Comparison of ENCODE assay signal across 1 cellular context in the genomic region with DNA sequence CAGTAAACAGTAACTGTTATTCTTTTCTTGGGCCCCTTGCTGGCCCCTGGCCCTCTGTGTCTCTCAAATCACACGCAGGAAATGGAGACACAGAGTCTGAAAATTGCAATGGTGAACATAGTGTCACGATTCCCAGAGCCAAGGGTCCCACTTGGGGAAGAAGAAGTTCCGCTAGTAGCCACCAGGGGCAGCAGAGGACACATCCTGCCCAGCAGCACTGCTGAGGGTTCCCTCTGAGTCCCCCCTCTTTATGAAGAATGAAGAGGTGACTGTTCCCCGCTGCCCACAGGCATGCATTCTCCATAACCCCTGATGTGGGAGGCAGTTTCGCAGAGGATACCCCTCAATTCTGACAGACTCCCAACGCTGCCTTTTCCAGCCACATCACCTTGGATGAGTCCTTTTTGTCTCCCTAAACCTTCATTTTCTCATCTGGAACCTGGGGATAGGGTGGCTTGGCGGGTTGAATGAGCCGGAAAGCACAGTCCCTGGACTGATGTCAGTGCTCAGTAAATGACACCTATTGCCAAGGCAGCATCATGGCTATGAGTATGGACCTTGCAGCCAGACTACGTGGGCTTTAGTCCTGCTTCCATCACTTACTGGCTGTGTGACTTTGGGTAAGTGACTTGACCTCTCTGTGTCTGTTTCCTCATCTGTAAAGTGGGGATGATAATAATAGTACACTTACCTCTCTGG.
TF ChIP-seq lines count a peak whose summit lies in the region.

No MANE protein-coding gene starts in this region.

TF ChIP-seq in GM12878, 131 proteins besides CTCF, POLR2A, EP300 and RAD21 (continued from another document):
- TF ChIP-seq, protein P1, sequence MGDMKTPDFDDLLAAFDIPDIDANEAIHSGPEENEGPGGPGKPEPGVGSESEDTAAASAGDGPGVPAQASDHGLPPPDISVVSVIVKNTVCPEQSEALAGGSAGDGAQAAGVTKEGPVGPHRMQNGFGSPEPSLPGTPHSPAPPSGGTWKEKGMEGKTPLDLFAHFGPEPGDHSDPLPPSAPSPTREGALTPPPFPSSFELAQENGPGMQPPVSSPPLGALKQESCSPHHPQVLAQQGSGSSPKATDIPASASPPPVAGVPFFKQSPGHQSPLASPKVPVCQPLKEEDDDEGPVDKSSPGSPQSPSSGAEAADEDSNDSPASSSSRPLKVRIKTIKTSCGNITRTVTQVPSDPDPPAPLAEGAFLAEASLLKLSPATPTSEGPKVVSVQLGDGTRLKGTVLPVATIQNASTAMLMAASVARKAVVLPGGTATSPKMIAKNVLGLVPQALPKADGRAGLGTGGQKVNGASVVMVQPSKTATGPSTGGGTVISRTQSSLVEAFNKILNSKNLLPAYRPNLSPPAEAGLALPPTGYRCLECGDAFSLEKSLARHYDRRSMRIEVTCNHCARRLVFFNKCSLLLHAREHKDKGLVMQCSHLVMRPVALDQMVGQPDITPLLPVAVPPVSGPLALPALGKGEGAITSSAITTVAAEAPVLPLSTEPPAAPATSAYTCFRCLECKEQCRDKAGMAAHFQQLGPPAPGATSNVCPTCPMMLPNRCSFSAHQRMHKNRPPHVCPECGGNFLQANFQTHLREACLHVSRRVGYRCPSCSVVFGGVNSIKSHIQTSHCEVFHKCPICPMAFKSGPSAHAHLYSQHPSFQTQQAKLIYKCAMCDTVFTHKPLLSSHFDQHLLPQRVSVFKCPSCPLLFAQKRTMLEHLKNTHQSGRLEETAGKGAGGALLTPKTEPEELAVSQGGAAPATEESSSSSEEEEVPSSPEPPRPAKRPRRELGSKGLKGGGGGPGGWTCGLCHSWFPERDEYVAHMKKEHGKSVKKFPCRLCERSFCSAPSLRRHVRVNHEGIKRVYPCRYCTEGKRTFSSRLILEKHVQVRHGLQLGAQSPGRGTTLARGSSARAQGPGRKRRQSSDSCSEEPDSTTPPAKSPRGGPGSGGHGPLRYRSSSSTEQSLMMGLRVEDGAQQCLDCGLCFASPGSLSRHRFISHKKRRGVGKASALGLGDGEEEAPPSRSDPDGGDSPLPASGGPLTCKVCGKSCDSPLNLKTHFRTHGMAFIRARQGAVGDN (IDR thresholded peaks at IDR 0.05), result no peak
- TF ChIP-seq HCFC1 (IDR thresholded peaks at IDR 0.05; ENCODE audit: low read length) (no peak), SMC3 (IDR thresholded peaks at IDR 0.05; ENCODE audit: borderline replicate concordance, low read length) (no peak; the same call in 1 of the 2 replicates), RFX5 (IDR thresholded peaks at IDR 0.05; ENCODE audit: low read depth, low read length) (no peak), TCF7 (IDR thresholded peaks at IDR 0.05; ENCODE audit: borderline replicate concordance) (no peak), HDGF (IDR thresholded peaks at IDR 0.05) (no peak), NFIC (IDR thresholded peaks at IDR 0.05; ENCODE audit: low read depth, low read length) (no peak), FOXK2 (IDR thresholded peaks at IDR 0.05) (no peak), SRF (IDR thresholded peaks at IDR 0.05; ENCODE audit: low read depth in 2 of 2, low read length in 2 of 2) (no peak), RAD51 (IDR thresholded peaks at IDR 0.05) (no peak), SUZ12 (IDR thresholded peaks at IDR 0.05; ENCODE audit: unreplicated experiment) (no peak), CREM (IDR thresholded peaks at IDR 0.05; ENCODE audit: low read depth) (no peak), KLF5 (IDR thresholded peaks at IDR 0.05; ENCODE audit: partially characterized antibody) (no peak)
- TF ChIP-seq, protein P2, sequence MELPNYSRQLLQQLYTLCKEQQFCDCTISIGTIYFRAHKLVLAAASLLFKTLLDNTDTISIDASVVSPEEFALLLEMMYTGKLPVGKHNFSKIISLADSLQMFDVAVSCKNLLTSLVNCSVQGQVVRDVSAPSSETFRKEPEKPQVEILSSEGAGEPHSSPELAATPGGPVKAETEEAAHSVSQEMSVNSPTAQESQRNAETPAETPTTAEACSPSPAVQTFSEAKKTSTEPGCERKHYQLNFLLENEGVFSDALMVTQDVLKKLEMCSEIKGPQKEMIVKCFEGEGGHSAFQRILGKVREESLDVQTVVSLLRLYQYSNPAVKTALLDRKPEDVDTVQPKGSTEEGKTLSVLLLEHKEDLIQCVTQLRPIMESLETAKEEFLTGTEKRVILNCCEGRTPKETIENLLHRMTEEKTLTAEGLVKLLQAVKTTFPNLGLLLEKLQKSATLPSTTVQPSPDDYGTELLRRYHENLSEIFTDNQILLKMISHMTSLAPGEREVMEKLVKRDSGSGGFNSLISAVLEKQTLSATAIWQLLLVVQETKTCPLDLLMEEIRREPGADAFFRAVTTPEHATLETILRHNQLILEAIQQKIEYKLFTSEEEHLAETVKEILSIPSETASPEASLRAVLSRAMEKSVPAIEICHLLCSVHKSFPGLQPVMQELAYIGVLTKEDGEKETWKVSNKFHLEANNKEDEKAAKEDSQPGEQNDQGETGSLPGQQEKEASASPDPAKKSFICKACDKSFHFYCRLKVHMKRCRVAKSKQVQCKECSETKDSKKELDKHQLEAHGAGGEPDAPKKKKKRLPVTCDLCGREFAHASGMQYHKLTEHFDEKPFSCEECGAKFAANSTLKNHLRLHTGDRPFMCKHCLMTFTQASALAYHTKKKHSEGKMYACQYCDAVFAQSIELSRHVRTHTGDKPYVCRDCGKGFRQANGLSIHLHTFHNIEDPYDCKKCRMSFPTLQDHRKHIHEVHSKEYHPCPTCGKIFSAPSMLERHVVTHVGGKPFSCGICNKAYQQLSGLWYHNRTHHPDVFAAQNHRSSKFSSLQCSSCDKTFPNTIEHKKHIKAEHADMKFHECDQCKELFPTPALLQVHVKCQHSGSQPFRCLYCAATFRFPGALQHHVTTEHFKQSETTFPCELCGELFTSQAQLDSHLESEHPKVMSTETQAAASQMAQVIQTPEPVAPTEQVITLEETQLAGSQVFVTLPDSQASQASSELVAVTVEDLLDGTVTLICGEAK (IDR thresholded peaks at IDR 0.05; ENCODE audit: borderline replicate concordance), result no peak
